In genomic region chr15:83920115-83920514, GRCh38 we compare ENCODE assay signal across 13 cellular contexts.
DNase-seq lines count a peak whose midpoint lies in the region; ATAC-seq, FAIRE-seq and TF ChIP-seq lines count a peak whose summit lies in the region.
"Had no signal": no experiment of that assay in that cellular context is flagged by ENCODE, and none has a peak within 500 bp of the region (broad histone marks: within the 10 kb centered on the region; RNA-seq: fewer than 3 reads in every experiment).

No MANE protein-coding gene starts in this region.

- intact Hi-C loops in adrenal gland (cut with DNase I) = no loop called here

- H3K4me1 Mint-ChIP-seq in T-helper 2 cell treated with Interferon-gamma antibody and Interleukin-4, amounts not matched to agents 5 μg/mL and 100 μg/mL, for 36 hours (ENCODE audit: low read depth) = peaks cover 24% of the 10 kb centered on the region

- H3K27me3 ChIP-seq in adrenal gland = no peaks in the 10 kb centered on the region

- no peaks in the 10 kb centered on the region for H3K36me3 ChIP-seq in adrenal gland (replicated peaks in 1 of 2)

- no peaks in the 10 kb centered on the region for H3K9me3 ChIP-seq in adrenal gland (replicated peaks in 1 of 3)
- H3K9me3 ChIP-seq: SK-N-SH had no signal

- H3K9me3 Mint-ChIP-seq in T-helper 2 cell treated with Interferon-gamma antibody and Interleukin-4, amounts not matched to agents 5 μg/mL and 100 μg/mL, for 36 hours = no peaks in the 10 kb centered on the region

- FAIRE-seq in GM12891 (lab: Jason Lieb, UNC) = peak; percentile 23
- FAIRE-seq: G401.6 had no signal

- no peak for TF ChIP-seq CTCF in adrenal gland (IDR thresholded peaks at IDR 0.05)

- no peak for ATAC-seq in GM18858 (IDR thresholded peaks at IDR 0.05; ENCODE audit: unreplicated experiment)

- no peaks in the 10 kb centered on the region for H3K36me3 Mint-ChIP-seq in T-helper 2 cell treated with Interferon-gamma antibody and Interleukin-4, amounts not matched to agents 5 μg/mL and 100 μg/mL, for 36 hours (ENCODE audit: low read depth)

- H3K27me3 Mint-ChIP-seq in T-helper 2 cell treated with Interferon-gamma antibody and Interleukin-4, amounts not matched to agents 5 μg/mL and 100 μg/mL, for 36 hours (ENCODE audit: low read depth) = peaks cover 3% of the 10 kb centered on the region

- H3K27ac ChIP-seq in adrenal gland = no peak overlapping the region
- H3K27ac ChIP-seq: C4-2B had no signal

- peak overlapping the region; percentile 27 for H3K4me3 Mint-ChIP-seq in T-helper 2 cell treated with Interferon-gamma antibody and Interleukin-4, amounts not matched to agents 5 μg/mL and 100 μg/mL, for 36 hours

- peak overlapping the region; percentile 43 for H3K27ac Mint-ChIP-seq in T-helper 2 cell treated with Interferon-gamma antibody and Interleukin-4, amounts not matched to agents 5 μg/mL and 100 μg/mL, for 36 hours

- TF ChIP-seq POLR2A in GM12891 (IDR thresholded peaks at IDR 0.05; ENCODE audit: low read depth, low read length) (no peak), adrenal gland (IDR thresholded peaks at IDR 0.05) (no peak)

- no peaks in the 10 kb centered on the region for H3K4me1 ChIP-seq in adrenal gland (replicated peaks in 1 of 2)

- 70 to 75% (median 74%) methylated on average over 5 of the region's 5 CpGs for WGBS in adrenal gland, 4 donors

- DNase-seq in T-helper 2 cell treated with Interferon-gamma antibody and Interleukin-4, amounts not matched to agents 5 μg/mL and 100 μg/mL, for 36 hours (ENCODE audit: low spot score) = no peak
- no peak for DNase-seq in T-helper 2 cell
- DNase-seq in GM12891 (ENCODE audit: insufficient read length, low spot score) = no peak
- peak; percentile 90 to 92 for DNase-seq in NCI-H524 (lab: John Stamatoyannopoulos, UW)
- peak; percentile 10 for DNase-seq in myocyte (ENCODE audit: low read depth)
- no peak for DNase-seq in adrenal gland
- DNase-seq: DND-41, KBM-7, NCI-H1694, SK-N-SH had no signal

- H3K4me3 ChIP-seq in adrenal gland = no peak overlapping the region

TF ChIP-seq in GM12891, 5 proteins besides CTCF, POLR2A, EP300 and RAD21:
- TF ChIP-seq SPI1 (IDR thresholded peaks at IDR 0.05; ENCODE audit: low read depth, low read length) = no peak
- no peak for TF ChIP-seq PAX5 (IDR thresholded peaks at IDR 0.05; ENCODE audit: insufficient read depth, low read length, severe bottlenecking)
- TF ChIP-seq POLR2AphosphoS5 (IDR thresholded peaks at IDR 0.05; ENCODE audit: low read depth, low read length) = no peak
- TF ChIP-seq TAF1 (IDR thresholded peaks at IDR 0.05; ENCODE audit: low read depth, low read length) = no peak
- no peak for TF ChIP-seq POU2F2 (IDR thresholded peaks at IDR 0.05; ENCODE audit: low read depth, low read length)

Comparison
In these comparisons a context has a peak if more than half of its experiments do, and no peak if none do; other contexts are left out.
1. DNase-seq: peak in NCI-H524 (2 of 2) and myocyte (single experiment); none in T-helper 2 cell treated with Interferon-gamma antibody and Interleukin-4, amounts not matched to agents 5 μg/mL and 100 μg/mL, for 36 hours (single experiment), T-helper 2 cell (0 of 5), GM12891 (single experiment) and adrenal gland (0 of 7).